In genomic region chr2:127434515-127434914, GRCh38 we compare ENCODE assay signal across 41 cellular contexts. TPM values are rescaled to one million over a fixed set of nuclear protein-coding genes. Genes with fewer than 3 reads are reported as not detected.
"Had no signal": no experiment of that assay in that cellular context is flagged by ENCODE, and none has a peak within 500 bp of the region (broad histone marks: within the 10 kb centered on the region; RNA-seq: fewer than 3 reads in every experiment).

No MANE protein-coding gene starts in this region.

- H3K27me3 ChIP-seq: adrenal gland, ascending aorta, body of pancreas, brain microvascular endothelial cell, breast epithelium, cardiac muscle cell had no signal

- H3K9me3 ChIP-seq: adrenal gland, body of pancreas had no signal

- FAIRE-seq: astrocyte, bronchial epithelial cell had no signal

- H3K27me3 Mint-ChIP-seq: activated naive CD4-positive, alpha-beta T cell treated with anti-CD3 and anti-CD28 coated beads, Interleukin-2, amount 50 U/mL, for 24 hours; activated naive CD8-positive, alpha-beta T cell; activated naive CD8-positive, alpha-beta T cell treated with anti-CD3 and anti-CD28 coated beads for 36 hours; activated naive CD8-positive, alpha-beta T cell treated with anti-CD3 and anti-CD28 coated beads, Interleukin-2, amount 50 U/mL, for 24 hours; activated T-cell treated with anti-CD3 and anti-CD28 coated beads, Interleukin-2, amount 50 U/mL, for 24 hours; activated T-helper 17 cell treated with anti-CD3 and anti-CD28 coated beads, Interleukin-2, amount 50 U/mL, for 72 hours; central memory CD8-positive, alpha-beta T cell had no signal

- H3K36me3 Mint-ChIP-seq: activated naive CD4-positive, alpha-beta T cell treated with anti-CD3 and anti-CD28 coated beads, Interleukin-2, amount 10 ng/mL, durations not matched to agents 7 days and 5 days; activated naive CD4-positive, alpha-beta T cell treated with anti-CD3 and anti-CD28 coated beads, Interleukin-2, amount 50 U/mL, for 24 hours; activated naive CD4-positive, alpha-beta T cell treated with anti-CD3 and anti-CD28 coated beads, Interleukin-2, amount 50 U/mL, for 72 hours; activated naive CD8-positive, alpha-beta T cell; activated naive CD8-positive, alpha-beta T cell treated with anti-CD3 and anti-CD28 coated beads for 36 hours; activated naive CD8-positive, alpha-beta T cell treated with anti-CD3 and anti-CD28 coated beads, Interleukin-2, amount 10 ng/mL, durations not matched to agents 7 days and 5 days had no signal

- H3K27ac Mint-ChIP-seq: activated naive CD4-positive, alpha-beta T cell treated with anti-CD3 and anti-CD28 coated beads for 36 hours; activated naive CD4-positive, alpha-beta T cell treated with anti-CD3 and anti-CD28 coated beads, Interleukin-2, amount 10 ng/mL, durations not matched to agents 7 days and 5 days; activated naive CD4-positive, alpha-beta T cell treated with anti-CD3 and anti-CD28 coated beads, Interleukin-2, amount 50 U/mL, for 24 hours; activated naive CD8-positive, alpha-beta T cell; activated naive CD8-positive, alpha-beta T cell treated with anti-CD3 and anti-CD28 coated beads for 36 hours; activated naive CD8-positive, alpha-beta T cell treated with anti-CD3 and anti-CD28 coated beads, Interleukin-2, amount 10 ng/mL, durations not matched to agents 7 days and 5 days; activated naive CD8-positive, alpha-beta T cell treated with anti-CD3 and anti-CD28 coated beads, Interleukin-2, amount 50 U/mL, for 24 hours; activated T-cell treated with anti-CD3 and anti-CD28 coated beads, Interleukin-2, amount 50 U/mL, for 24 hours; activated T-cell treated with anti-CD3 and anti-CD28 coated beads, Interleukin-2, amount 50 U/mL, for 72 hours; activated T-helper 1 cell treated with anti-CD3 and anti-CD28 coated beads, Interleukin-12 subunit alpha, Interleukin-12 subunit beta, Interleukin-2, Interleukin-4 antibody, amounts not matched to agents 30 ng/mL and 10 ng/mL and 1 ng/mL, durations not matched to agents 14 hours and 24 hours and 36 hours; activated T-helper 17 cell treated with anti-CD3 and anti-CD28 coated beads, Interleukin-2, amount 50 U/mL, for 72 hours; activated T-helper 2 cell treated with anti-CD3 and anti-CD28 coated beads, Interferon-gamma antibody, Interleukin-2, Interleukin-4, amounts not matched to agents 10 μg/mL and 5 μg/mL and 100 μg/mL, durations not matched to agents 14 hours and 24 hours and 36 hours; brain had no signal

- H3K36me3 ChIP-seq: adrenal gland, ascending aorta, brain microvascular endothelial cell, breast epithelium, cardiac muscle cell had no signal

- H3K4me3 Mint-ChIP-seq: activated naive CD4-positive, alpha-beta T cell treated with anti-CD3 and anti-CD28 coated beads for 36 hours; activated naive CD4-positive, alpha-beta T cell treated with anti-CD3 and anti-CD28 coated beads, Interleukin-2, amount 10 ng/mL, durations not matched to agents 7 days and 5 days; activated naive CD4-positive, alpha-beta T cell treated with anti-CD3 and anti-CD28 coated beads, Interleukin-2, amount 50 U/mL, for 24 hours; activated naive CD8-positive, alpha-beta T cell; activated naive CD8-positive, alpha-beta T cell treated with anti-CD3 and anti-CD28 coated beads for 36 hours; activated naive CD8-positive, alpha-beta T cell treated with anti-CD3 and anti-CD28 coated beads, Interleukin-2, amount 10 ng/mL, durations not matched to agents 7 days and 5 days; activated naive CD8-positive, alpha-beta T cell treated with anti-CD3 and anti-CD28 coated beads, Interleukin-2, amount 50 U/mL, for 24 hours; activated T-cell treated with anti-CD3 and anti-CD28 coated beads, Interleukin-2, amount 50 U/mL, for 24 hours; activated T-cell treated with anti-CD3 and anti-CD28 coated beads, Interleukin-2, amount 50 U/mL, for 4 hours; activated T-cell treated with anti-CD3 and anti-CD28 coated beads, Interleukin-2, amount 50 U/mL, for 72 hours; activated T-helper 1 cell treated with anti-CD3 and anti-CD28 coated beads, Interleukin-12 subunit alpha, Interleukin-12 subunit beta, Interleukin-2, Interleukin-4 antibody, amounts not matched to agents 30 ng/mL and 10 ng/mL and 1 ng/mL, durations not matched to agents 14 hours and 24 hours and 36 hours; activated T-helper 17 cell treated with anti-CD3 and anti-CD28 coated beads, Interleukin-2, amount 50 U/mL, for 72 hours; brain; central memory CD8-positive, alpha-beta T cell had no signal

- H3K4me1 ChIP-seq: adrenal gland, ascending aorta, breast epithelium had no signal

- H3K27ac ChIP-seq: adrenal gland, ascending aorta, body of pancreas, brain microvascular endothelial cell, breast epithelium, cardiac muscle cell had no signal

- DNase-seq: activated effector memory CD4-positive, alpha-beta T cell treated with anti-CD3 and anti-CD28 coated beads, Interleukin-2, amount 50 U/mL, for 16 hours; activated effector memory CD4-positive, alpha-beta T cell treated with Interleukin-2 at 50 U/mL for 16 hours; activated gamma-delta T cell; activated gamma-delta T cell treated with Interleukin-2 at 50 U/mL for 16 hours; activated naive CD4-positive, alpha-beta T cell; activated naive CD4-positive, alpha-beta T cell treated with anti-CD3 and anti-CD28 coated beads for 36 hours; activated naive CD4-positive, alpha-beta T cell treated with anti-CD3 and anti-CD28 coated beads, Interleukin-2, amount 10 ng/mL, durations not matched to agents 7 days and 5 days; activated naive CD4-positive, alpha-beta T cell treated with anti-CD3 and anti-CD28 coated beads, Interleukin-2, amount 50 U/mL, for 16 hours; activated naive CD4-positive, alpha-beta T cell treated with Interleukin-2 at 50 U/mL for 16 hours; activated naive CD8-positive, alpha-beta T cell treated with anti-CD3 and anti-CD28 coated beads for 36 hours; activated naive CD8-positive, alpha-beta T cell treated with anti-CD3 and anti-CD28 coated beads, Interleukin-2, amount 10 ng/mL, durations not matched to agents 7 days and 5 days; activated naive CD8-positive, alpha-beta T cell treated with anti-CD3 and anti-CD28 coated beads, Interleukin-2, amount 50 U/mL, for 24 hours; activated T-cell treated with anti-CD3 and anti-CD28 coated beads, Interleukin-2, amount 50 U/mL, for 1 hour; activated T-cell treated with anti-CD3 and anti-CD28 coated beads, Interleukin-2, amount 50 U/mL, for 24 hours; activated T-cell treated with anti-CD3 and anti-CD28 coated beads, Interleukin-2, amount 50 U/mL, for 4 hours; activated T-cell treated with anti-CD3 and anti-CD28 coated beads, Interleukin-2, amount 50 U/mL, for 48 hours; activated T-cell treated with anti-CD3 and anti-CD28 coated beads, Interleukin-2, amount 50 U/mL, for 72 hours; adrenal gland; amniotic stem cell; amygdala; anterior cingulate cortex; aorta; body of pancreas; brain microvascular endothelial cell; caudate nucleus; central memory CD4-positive, alpha-beta T cell; cerebellar nuclear complex had no signal

- H3K9me3 Mint-ChIP-seq: activated naive CD4-positive, alpha-beta T cell treated with anti-CD3 and anti-CD28 coated beads for 36 hours; activated naive CD4-positive, alpha-beta T cell treated with anti-CD3 and anti-CD28 coated beads, Interleukin-2, amount 10 ng/mL, durations not matched to agents 7 days and 5 days; activated naive CD4-positive, alpha-beta T cell treated with anti-CD3 and anti-CD28 coated beads, Interleukin-2, amount 50 U/mL, for 24 hours; activated naive CD4-positive, alpha-beta T cell treated with anti-CD3 and anti-CD28 coated beads, Interleukin-2, amount 50 U/mL, for 72 hours; activated naive CD8-positive, alpha-beta T cell treated with anti-CD3 and anti-CD28 coated beads for 36 hours; activated naive CD8-positive, alpha-beta T cell treated with anti-CD3 and anti-CD28 coated beads, Interleukin-2, amount 50 U/mL, for 24 hours; activated T-cell treated with anti-CD3 and anti-CD28 coated beads, Interleukin-2, amount 50 U/mL, for 24 hours; activated T-cell treated with anti-CD3 and anti-CD28 coated beads, Interleukin-2, amount 50 U/mL, for 4 hours; activated T-cell treated with anti-CD3 and anti-CD28 coated beads, Interleukin-2, amount 50 U/mL, for 72 hours; activated T-helper 1 cell treated with anti-CD3 and anti-CD28 coated beads, Interleukin-12 subunit alpha, Interleukin-12 subunit beta, Interleukin-2, Interleukin-4 antibody, amounts not matched to agents 30 ng/mL and 10 ng/mL and 1 ng/mL, durations not matched to agents 14 hours and 24 hours and 36 hours; activated T-helper 17 cell treated with anti-CD3 and anti-CD28 coated beads, Interleukin-2, amount 50 U/mL, for 72 hours; activated T-helper 2 cell treated with anti-CD3 and anti-CD28 coated beads, Interferon-gamma antibody, Interleukin-2, Interleukin-4, amounts not matched to agents 10 μg/mL and 5 μg/mL and 100 μg/mL, durations not matched to agents 14 hours and 24 hours and 36 hours; central memory CD8-positive, alpha-beta T cell had no signal

- H3K4me3 ChIP-seq: adrenal gland, ascending aorta, body of pancreas, breast epithelium, cardiac muscle cell had no signal

- H3K4me1 Mint-ChIP-seq: activated naive CD4-positive, alpha-beta T cell treated with anti-CD3 and anti-CD28 coated beads, Interleukin-2, amount 10 ng/mL, durations not matched to agents 7 days and 5 days; activated naive CD4-positive, alpha-beta T cell treated with anti-CD3 and anti-CD28 coated beads, Interleukin-2, amount 50 U/mL, for 24 hours; activated naive CD8-positive, alpha-beta T cell treated with anti-CD3 and anti-CD28 coated beads for 36 hours; activated naive CD8-positive, alpha-beta T cell treated with anti-CD3 and anti-CD28 coated beads, Interleukin-2, amount 10 ng/mL, durations not matched to agents 7 days and 5 days; activated naive CD8-positive, alpha-beta T cell treated with anti-CD3 and anti-CD28 coated beads, Interleukin-2, amount 50 U/mL, for 24 hours; activated T-helper 17 cell treated with anti-CD3 and anti-CD28 coated beads, Interleukin-2, amount 50 U/mL, for 72 hours; central memory CD8-positive, alpha-beta T cell had no signal

- ATAC-seq: activated naive CD4-positive, alpha-beta T cell treated with anti-CD3 and anti-CD28 coated beads, Interleukin-2, amount 50 U/mL, for 72 hours; activated naive CD8-positive, alpha-beta T cell treated with anti-CD3 and anti-CD28 coated beads, Interleukin-2, amount 50 U/mL, for 24 hours; activated T-cell treated with anti-CD3 and anti-CD28 coated beads, Interleukin-2, amount 50 U/mL, for 4 hours; activated T-cell treated with anti-CD3 and anti-CD28 coated beads, Interleukin-2, amount 50 U/mL, for 72 hours; activated T-helper 17 cell treated with anti-CD3 and anti-CD28 coated beads, Interleukin-2, amount 50 U/mL, for 72 hours; body of pancreas had no signal

RNA-seq across cellular contexts. Expression of gene PROC, which starts 16.3 kb away (rescaled TPM):
- total RNA-seq: activated naive CD4-positive, alpha-beta T cell treated with anti-CD3 and anti-CD28 coated beads for 36 hours; activated naive CD4-positive, alpha-beta T cell treated with anti-CD3 and anti-CD28 coated beads, Interleukin-2, amount 50 U/mL, for 72 hours; activated naive CD8-positive, alpha-beta T cell treated with anti-CD3 and anti-CD28 coated beads for 36 hours; activated naive CD8-positive, alpha-beta T cell treated with anti-CD3 and anti-CD28 coated beads, Interleukin-2, amount 10 ng/mL, durations not matched to agents 7 days and 5 days; activated T-helper 17 cell treated with anti-CD3 and anti-CD28 coated beads, Interleukin-2, amount 50 U/mL, for 72 hours; activated T-helper 2 cell treated with anti-CD3 and anti-CD28 coated beads, Interferon-gamma antibody, Interleukin-2, Interleukin-4, amounts not matched to agents 10 μg/mL and 5 μg/mL and 100 μg/mL, durations not matched to agents 14 hours and 24 hours and 36 hours; adrenal gland; ascending aorta; breast epithelium; bronchial epithelial cell; cardiac muscle cell; cardiac septum had no signal
- polyA plus RNA-seq: cardiac muscle cell had no signal
